8 cellular contexts compared by ENCODE assay signal in genomic region chr2:106559786-106560185, GRCh38.
A peak's percentile ranks its signal among the peaks of the same experiment; 100 is the strongest.
DNase-seq lines count a peak whose midpoint lies in the region; ATAC-seq and TF ChIP-seq lines count a peak whose summit lies in the region.
"Not testable (repeated sequence)": the region's sequence is repeated elsewhere in the genome, so short reads cannot be mapped to it uniquely, and the experiment has no call there.

No MANE protein-coding gene starts in this region.

- CTCF ChIA-PET in MCF 10A (lab: Yijun Ruan, JAX), result not testable (repeated sequence)

- not testable (repeated sequence) for H3K9me3 ChIP-seq in gastroesophageal sphincter; stomach smooth muscle (ENCODE audit: control insufficient read depth in 2 of 2, low read length in 2 of 2)

- BruUV-seq in MCF 10A (replicated peaks; lab: Mats Ljungman, UMichigan), result not testable (repeated sequence)

- H3K9me3 Mint-ChIP-seq in MCF 10A (ENCODE audit: unreplicated experiment); central memory CD8-positive, alpha-beta T cell: not testable (repeated sequence)
- H3K9me3 Mint-ChIP-seq in progenitor cell of endocrine pancreas (ENCODE audit: low read depth), result peaks cover 14% of the 10 kb centered on the region

- H3K4me3 ChIP-seq in epithelial cell of esophagus (ENCODE audit: low read length); gastroesophageal sphincter; stomach smooth muscle (ENCODE audit: low read length in 2 of 2): not testable (repeated sequence)

- not testable (repeated sequence) for H3K27me3 ChIP-seq in gastroesophageal sphincter; stomach smooth muscle (ENCODE audit: control insufficient read depth in 1 of 2, insufficient read depth in 2 of 2, low read length in 2 of 2)

- WGBS in gastroesophageal sphincter (ENCODE audit: low coverage in 1 of 2), 2 donors, result 93% methylated on average over 3 of the region's 3 CpGs; no CpG with 5 or more reads in 1 of the 2 donors

- peak overlapping the region; percentile 93 for H3K27ac ChIP-seq in C4-2B
- H3K27ac ChIP-seq in gastroesophageal sphincter, result peak overlapping the region in 3 of 4 donors; percentile 11 to 61 (median 42)
- H3K27ac ChIP-seq in stomach smooth muscle (ENCODE audit: low read length), result peak overlapping the region; percentile 31

- TF ChIP-seq EP300 in gastroesophageal sphincter (IDR thresholded peaks at IDR 0.05), result not testable (repeated sequence)

- not testable (repeated sequence) for H3K36me3 Mint-ChIP-seq in MCF 10A (ENCODE audit: insufficient read depth, unreplicated experiment); central memory CD8-positive, alpha-beta T cell (ENCODE audit: insufficient read depth); progenitor cell of endocrine pancreas (ENCODE audit: insufficient read depth)

- not testable (repeated sequence) for H3K27me3 Mint-ChIP-seq in MCF 10A (ENCODE audit: insufficient read depth, unreplicated experiment); progenitor cell of endocrine pancreas
- H3K27me3 Mint-ChIP-seq in central memory CD8-positive, alpha-beta T cell, result peaks cover 65% of the 10 kb centered on the region

- H3K9ac ChIP-seq in stomach smooth muscle (ENCODE audit: low read length in 2 of 2), result not testable (repeated sequence)

- TF ChIP-seq CTCF in C4-2B (conservative IDR thresholded peaks at IDR 0.05); MCF 10A (IDR thresholded peaks at IDR 0.05; ENCODE audit: unreplicated experiment); epithelial cell of esophagus (IDR thresholded peaks at IDR 0.05; ENCODE audit: insufficient read depth, low read depth, low read length, missing control alignments); gastroesophageal sphincter (IDR thresholded peaks at IDR 0.05); progenitor cell of endocrine pancreas (IDR thresholded peaks at IDR 0.05; ENCODE audit: unreplicated experiment): not testable (repeated sequence)

- not testable (repeated sequence) for ATAC-seq in central memory CD8-positive, alpha-beta T cell (replicated peaks; ENCODE audit: extremely low read depth, poor library complexity, severe bottlenecking); gastroesophageal sphincter

- POLR2A ChIA-PET in MCF 10A (lab: Yijun Ruan, JAX), result not testable (repeated sequence)

- DNase-seq in SIG-M5 treated with dmso at 0.1 percent for 504 hours (lab: John Stamatoyannopoulos, UW; ENCODE audit: unreplicated experiment), result peak; percentile 11
- DNase-seq in MCF 10A (ENCODE audit: unreplicated experiment); central memory CD8-positive, alpha-beta T cell (ENCODE audit: low spot score in 2 of 2); progenitor cell of endocrine pancreas (ENCODE audit: low spot score, unreplicated experiment): not testable (repeated sequence)
- DNase-seq in epithelial cell of esophagus (ENCODE audit: low read depth), result peak; percentile 16

- H3K4me3 Mint-ChIP-seq in MCF 10A (ENCODE audit: unreplicated experiment), result peak overlapping the region; percentile 39
- H3K4me3 Mint-ChIP-seq in central memory CD8-positive, alpha-beta T cell; progenitor cell of endocrine pancreas (ENCODE audit: low read depth): not testable (repeated sequence)

- H3K4me1 Mint-ChIP-seq in MCF 10A (ENCODE audit: insufficient read depth, unreplicated experiment); central memory CD8-positive, alpha-beta T cell; progenitor cell of endocrine pancreas (ENCODE audit: low read depth): not testable (repeated sequence)

- intact Hi-C loops in MCF 10A (cut with micrococcal nuclease), result not testable (repeated sequence)

- not testable (repeated sequence) for H3K36me3 ChIP-seq in gastroesophageal sphincter; stomach smooth muscle (ENCODE audit: control insufficient read depth in 2 of 2, insufficient read depth in 2 of 2, low read length in 2 of 2)

- peak overlapping the region; percentile 73 for H3K27ac Mint-ChIP-seq in MCF 10A (ENCODE audit: low read depth, unreplicated experiment)
- H3K27ac Mint-ChIP-seq in central memory CD8-positive, alpha-beta T cell (ENCODE audit: low read depth), result peak overlapping the region; percentile 54
- H3K27ac Mint-ChIP-seq in progenitor cell of endocrine pancreas, result peak overlapping the region; percentile 27

- not testable (repeated sequence) for TF ChIP-seq POLR2A in gastroesophageal sphincter (IDR thresholded peaks at IDR 0.05)

- peaks cover 0 to 55% (median 21%) of the 10 kb centered on the region in 3 donors for H3K4me1 ChIP-seq in gastroesophageal sphincter
- peaks cover 44% of the 10 kb centered on the region for H3K4me1 ChIP-seq in stomach smooth muscle (ENCODE audit: control insufficient read depth, insufficient read depth, low read length)

Comparison
In these comparisons a context has a peak if more than half of its experiments do, and no peak if none do; other contexts are left out.
1. H3K27ac ChIP-seq: peak in every context shown above with its lines; median percentile 93 in C4-2B; 42 in gastroesophageal sphincter; 31 in stomach smooth muscle.